In genomic region chr1:44820328-44820944, GRCh38 we compare ENCODE assay signal across 6 cellular contexts. TPM values are rescaled to one million over a fixed set of nuclear protein-coding genes. Genes with fewer than 3 reads are reported as not detected.
DNase-seq lines count a peak whose midpoint lies in the region; ATAC-seq and TF ChIP-seq lines count a peak whose summit lies in the region.

No MANE protein-coding gene starts in this region.

- peak overlapping the region; percentile 56 for H2AFZ ChIP-seq in parathyroid adenoma

- H3K9me3 Mint-ChIP-seq in HFFc6 (no peaks in the 10 kb centered on the region), chondrocyte (ENCODE audit: low read depth) (no peaks in the 10 kb centered on the region)

- no peaks in the 10 kb centered on the region for H3K27me3 ChIP-seq in parathyroid adenoma (ENCODE audit: control insufficient read depth, insufficient read depth, low read length)

- H3K79me2 ChIP-seq in parathyroid adenoma, result no peaks in the 10 kb centered on the region

- H3K4me1 Mint-ChIP-seq in HFFc6 (ENCODE audit: low read depth) (peaks cover 45% of the 10 kb centered on the region), chondrocyte (ENCODE audit: low read depth) (peaks cover 32% of the 10 kb centered on the region)

- H3K27me3 Mint-ChIP-seq in HFFc6 (ENCODE audit: insufficient read depth), result peaks cover 29% of the 10 kb centered on the region
- no peaks in the 10 kb centered on the region for H3K27me3 Mint-ChIP-seq in chondrocyte (ENCODE audit: low read depth)

- H3K36me3 ChIP-seq in parathyroid adenoma (ENCODE audit: control insufficient read depth, insufficient read depth, low read length), result no peaks in the 10 kb centered on the region

- TF ChIP-seq CTCF in HFFc6 (IDR thresholded peaks at IDR 0.05) (no peak), chondrocyte (IDR thresholded peaks at IDR 0.05) (no peak), parathyroid adenoma (IDR thresholded peaks at IDR 0.05) (no peak)

- peak overlapping the region; percentile 30 for H3K4me2 ChIP-seq in parathyroid adenoma (ENCODE audit: low read length)

- H3K36me3 Mint-ChIP-seq in HFFc6 (ENCODE audit: low read depth), result peaks cover 20% of the 10 kb centered on the region
- H3K36me3 Mint-ChIP-seq in chondrocyte (ENCODE audit: low read depth), result peaks cover 2% of the 10 kb centered on the region

- H3K9me3 ChIP-seq in parathyroid adenoma (ENCODE audit: control insufficient read depth, low read length), result no peaks in the 10 kb centered on the region

- H3K4me3 Mint-ChIP-seq in HFFc6 (peak overlapping the region; percentile 87), chondrocyte (ENCODE audit: unreplicated experiment) (peak overlapping the region; percentile 67)

- ATAC-seq in HG03442 (IDR thresholded peaks at IDR 0.05; ENCODE audit: unreplicated experiment), result no peak

- peak overlapping the region; percentile 35 for H3K4me3 ChIP-seq in parathyroid adenoma (ENCODE audit: low read depth, low read length)

- H3K4me1 ChIP-seq in parathyroid adenoma, result no peaks in the 10 kb centered on the region

- H3K9ac ChIP-seq in parathyroid adenoma, result no peak overlapping the region

- peak overlapping the region; percentile 100 for H3K27ac Mint-ChIP-seq in HFFc6
- H3K27ac Mint-ChIP-seq in chondrocyte (ENCODE audit: unreplicated experiment), result peak overlapping the region; percentile 99

- DNase-seq in HFFc6 (no peak), chondrocyte (ENCODE audit: low spot score) (peak; percentile 50), NCI-H446 treated with DMSO at 0.1 percent for 48 hours (lab: John Stamatoyannopoulos, UW) (no peak), NCI-H1436 (lab: John Stamatoyannopoulos, UW) (no peak)

- peak overlapping the region; percentile 74 for H3K27ac ChIP-seq in parathyroid adenoma

RNA-seq across cellular contexts. Expression of gene BTBD19, which starts 12.1 kb away (rescaled TPM):
- 10 to 100 TPM; 12.2 to 21.4 (median 13.9) TPM for total RNA-seq in HFFc6 (2021; fragmentation: NEBNext Ultra II Directional; extraction: Animal tissue kit (Norgen Biotek cat#: 25700))
- total RNA-seq in chondrocyte, result 43.4 to 46.5 TPM (median 44.1 TPM) in 3 replicates

RNA-seq across cellular contexts. Expression of gene DYNLT4, which starts 13.3 kb away (rescaled TPM):
- total RNA-seq in HFFc6 (2021; fragmentation: NEBNext Ultra II Directional; extraction: Animal tissue kit (Norgen Biotek cat#: 25700)), result under 1 TPM in 1 of 6 experiments, not detected in 5; 0.46 TPM
- total RNA-seq in chondrocyte, result not detected in 3 replicates

RNA-seq across cellular contexts. Expression of gene PLK3, which starts 20.3 kb away (rescaled TPM):
- 10 to 100 TPM; 37.1 to 44.6 (median 39.2) TPM for total RNA-seq in HFFc6 (2021; fragmentation: NEBNext Ultra II Directional; extraction: Animal tissue kit (Norgen Biotek cat#: 25700))
- total RNA-seq in chondrocyte, result 24.2 to 30.0 TPM (median 29.0 TPM) in 3 replicates

RNA-seq across cellular contexts. Expression of gene PTCH2, which starts 22.6 kb away (rescaled TPM):
- total RNA-seq in HFFc6 (2021; fragmentation: NEBNext Ultra II Directional; extraction: Animal tissue kit (Norgen Biotek cat#: 25700)), result under 1 TPM; 0.37 to 0.81 (median 0.61) TPM
- total RNA-seq in chondrocyte, result 1.3 to 2.0 TPM (median 1.3 TPM) in 3 replicates

RNA-seq across cellular contexts. Expression of gene BEST4, which starts 32.5 kb away (rescaled TPM):
- total RNA-seq in HFFc6 (2021; fragmentation: NEBNext Ultra II Directional; extraction: Animal tissue kit (Norgen Biotek cat#: 25700)), result under 1 TPM; 0.09 to 0.23 (median 0.12) TPM
- 0.19 to 0.37 TPM (median 0.33 TPM) in 3 replicates for total RNA-seq in chondrocyte
